Comparison of ENCODE assay signal across 12 cellular contexts in genomic region chrX:124010157-124010556, GRCh38. TPM values are rescaled to one million over a fixed set of nuclear protein-coding genes. Genes with fewer than 3 reads are reported as not detected.
DNase-seq lines count a peak whose midpoint lies in the region; ATAC-seq and TF ChIP-seq lines count a peak whose summit lies in the region.
"Had no signal": no experiment of that assay in that cellular context is flagged by ENCODE, and none has a peak within 500 bp of the region (broad histone marks: within the 10 kb centered on the region; RNA-seq: fewer than 3 reads in every experiment).

No MANE protein-coding gene starts in this region.

- peak overlapping the region; percentile 76 for H3K4me3 Mint-ChIP-seq in HFFc6
- peak overlapping the region in 6 of 10 donors; percentile 21 to 60 (median 42) for H3K4me3 Mint-ChIP-seq in naive thymus-derived CD8-positive, alpha-beta T cell

- H4K20me1 ChIP-seq in OCI-LY3 (ENCODE audit: insufficient read depth, low read length) (peaks cover 86% of the 10 kb centered on the region), osteoblast (ENCODE audit: insufficient read depth, low read length) (peaks cover 22% of the 10 kb centered on the region), smooth muscle cell (ENCODE audit: low read depth) (peaks cover 80% of the 10 kb centered on the region)

- H3K4me1 ChIP-seq in OCI-LY3 (ENCODE audit: low read length): peaks cover 27% of the 10 kb centered on the region
- no peaks in the 10 kb centered on the region for H3K4me1 ChIP-seq in osteoblast (ENCODE audit: insufficient read depth, low read length)
- H3K4me1 ChIP-seq in smooth muscle cell (ENCODE audit: low read depth): no peaks in the 10 kb centered on the region

- H3K9me3 ChIP-seq in OCI-LY3 (ENCODE audit: insufficient read depth, low read length) (no peaks in the 10 kb centered on the region), osteoblast (ENCODE audit: low read depth, low read length) (no peaks in the 10 kb centered on the region), smooth muscle cell (replicated peaks; ENCODE audit: low read depth) (no peaks in the 10 kb centered on the region)

- peaks cover 5% of the 10 kb centered on the region; the same call in 1 of the 2 replicates for H3K36me3 Mint-ChIP-seq in HFFc6 (ENCODE audit: low read depth)
- H3K36me3 Mint-ChIP-seq in naive thymus-derived CD8-positive, alpha-beta T cell: peaks cover 0 to 10% (median 0%) of the 10 kb centered on the region in 3 donors

- POLR2A ChIA-PET in naive thymus-derived CD8-positive, alpha-beta T cell (lab: Charles Lee): interaction anchor here (0.6 kb wide), 1 partner anchor 38 kb away, joined by 5 read pairs; no protein-coding TSS in a partner anchor

- peak; percentile 82 to 85 for ATAC-seq in activated CD4-positive, CD25-positive, alpha-beta regulatory T cell treated with anti-CD3 and anti-CD28 coated beads, Interleukin-2, amount 50 U/mL, for 24 hours
- no peak for ATAC-seq in naive thymus-derived CD8-positive, alpha-beta T cell
- no peak for ATAC-seq in HG03135 (IDR thresholded peaks at IDR 0.05; ENCODE audit: unreplicated experiment)
- ATAC-seq: heart right ventricle had no signal

- H3K36me3 ChIP-seq in OCI-LY3 (replicated peaks; ENCODE audit: low read depth, low read length) (no peaks in the 10 kb centered on the region), osteoblast (ENCODE audit: insufficient read depth, low read length) (no peaks in the 10 kb centered on the region), smooth muscle cell (ENCODE audit: low read depth) (no peaks in the 10 kb centered on the region)
- H3K36me3 ChIP-seq: heart right ventricle had no signal

- H3K4me2 ChIP-seq in OCI-LY3 (ENCODE audit: low read length) (peak overlapping the region; percentile 59), osteoblast (ENCODE audit: insufficient read depth, low read length) (no peak overlapping the region), smooth muscle cell (no peak overlapping the region)

- H3K27me3 ChIP-seq in OCI-LY3 (ENCODE audit: low read depth, low read length) (no peaks in the 10 kb centered on the region), osteoblast (ENCODE audit: insufficient read depth, low read length) (no peaks in the 10 kb centered on the region), smooth muscle cell (ENCODE audit: low read depth) (no peaks in the 10 kb centered on the region)
- H3K27me3 ChIP-seq: heart right ventricle had no signal

- no peak for DNase-seq in activated CD4-positive, CD25-positive, alpha-beta regulatory T cell treated with anti-CD3 and anti-CD28 coated beads, Interleukin-2, amount 50 U/mL, for 72 hours
- DNase-seq in HFFc6 (peak; percentile 28), osteoblast (ENCODE audit: insufficient read length, low spot score, missing footprints) (no peak), smooth muscle cell (lab: John Stamatoyannopoulos, UW; ENCODE audit: unreplicated experiment) (no peak)
- DNase-seq in naive thymus-derived CD8-positive, alpha-beta T cell: no peak
- DNase-seq: dermis blood vessel endothelial cell, DMS79, heart right ventricle had no signal

- H3K27ac Mint-ChIP-seq in HFFc6: peak overlapping the region; percentile 70
- H3K27ac Mint-ChIP-seq in naive thymus-derived CD8-positive, alpha-beta T cell: peak overlapping the region in 6 of 10 donors; percentile 0 to 77 (median 48)

- H3K27ac ChIP-seq in OCI-LY3 (ENCODE audit: low read length) (no peak overlapping the region; the same call in 1 of the 2 replicates), osteoblast (ENCODE audit: low read depth, low read length) (no peak overlapping the region), smooth muscle cell (ENCODE audit: low read depth) (no peak overlapping the region)
- H3K27ac ChIP-seq: 22Rv1, heart right ventricle had no signal

- peaks cover 52% of the 10 kb centered on the region for H3K4me1 Mint-ChIP-seq in HFFc6 (ENCODE audit: low read depth)
- peaks cover 23 to 84% (median 65%) of the 10 kb centered on the region in 4 donors for H3K4me1 Mint-ChIP-seq in naive thymus-derived CD8-positive, alpha-beta T cell

- peak overlapping the region; percentile 24; the same call in 1 of the 2 replicates for H3K4me3 ChIP-seq in OCI-LY3 (ENCODE audit: low read length)
- H3K4me3 ChIP-seq in osteoblast (ENCODE audit: insufficient read depth, low read length): no peak overlapping the region
- no peak overlapping the region for H3K4me3 ChIP-seq in smooth muscle cell
- H3K4me3 ChIP-seq: heart right ventricle had no signal

- H2AFZ ChIP-seq in OCI-LY3 (ENCODE audit: low read depth, low read length) (no peak overlapping the region), osteoblast (ENCODE audit: low read length) (no peak overlapping the region), smooth muscle cell (ENCODE audit: low read depth) (no peak overlapping the region)

- 72% methylated on average over 3 of the region's 3 CpGs for WGBS in smooth muscle cell (ENCODE audit: low lambda C conversion rate)

- no peaks in the 10 kb centered on the region for H3F3A ChIP-seq in smooth muscle cell (ENCODE audit: low read depth)

- no peak overlapping the region for H3K9ac ChIP-seq in OCI-LY3 (ENCODE audit: low read length)
- H3K9ac ChIP-seq in smooth muscle cell (ENCODE audit: low read depth): no peak overlapping the region

- no peaks in the 10 kb centered on the region for H3K9me3 Mint-ChIP-seq in HFFc6
- H3K9me3 Mint-ChIP-seq in naive thymus-derived CD8-positive, alpha-beta T cell: peaks cover 0 to 2% (median 0%) of the 10 kb centered on the region in 9 donors

- TF ChIP-seq CTCF in HFFc6 (IDR thresholded peaks at IDR 0.05) (no peak), OCI-LY3 (IDR thresholded peaks at IDR 0.05; ENCODE audit: low read depth, low read length) (no peak), osteoblast (IDR thresholded peaks at IDR 0.05; ENCODE audit: extremely low read depth, low read depth, low read length) (no peak), smooth muscle cell (IDR thresholded peaks at IDR 0.05; ENCODE audit: borderline replicate concordance, insufficient read depth, poor library complexity, severe bottlenecking) (no peak)

- peaks cover 1% of the 10 kb centered on the region; the same call in 1 of the 2 replicates for H3K27me3 Mint-ChIP-seq in HFFc6 (ENCODE audit: insufficient read depth)
- H3K27me3 Mint-ChIP-seq in naive thymus-derived CD8-positive, alpha-beta T cell: no peaks in the 10 kb centered on the region

- peaks cover 95% of the 10 kb centered on the region for H3K79me2 ChIP-seq in OCI-LY3 (ENCODE audit: low read length)
- H3K79me2 ChIP-seq in osteoblast (ENCODE audit: insufficient read depth, low read length): peaks cover 88% of the 10 kb centered on the region
- H3K79me2 ChIP-seq in smooth muscle cell (ENCODE audit: low read depth): peaks cover 98% of the 10 kb centered on the region

RNA-seq across cellular contexts. Expression of gene STAG2, which starts 48.7 kb away (rescaled TPM):
- total RNA-seq in HFFc6 (2021; fragmentation: NEBNext Ultra II Directional; extraction: Animal tissue kit (Norgen Biotek cat#: 25700)): 10 to 100 TPM; 38.8 to 48.6 (median 46.3) TPM
- total RNA-seq in naive thymus-derived CD8-positive, alpha-beta T cell: 100 to 1,000 TPM; 131 to 146 TPM
- polyA plus RNA-seq in naive thymus-derived CD8-positive, alpha-beta T cell: 10 to 100 TPM; 58.2 to 67.7 (median 64.0) TPM
- total RNA-seq in osteoblast: 84.3 and 91.2 TPM in 2 replicates
- 62.4 and 68.7 TPM in 2 replicates for total RNA-seq in smooth muscle cell
- 14.3 and 14.5 TPM in 2 replicates for polyA plus RNA-seq in smooth muscle cell

Comparison
In these comparisons a context has a peak if more than half of its experiments do, and no peak if none do; other contexts are left out.
1. ATAC-seq: peak in activated CD4-positive, CD25-positive, alpha-beta regulatory T cell treated with anti-CD3 and anti-CD28 coated beads, Interleukin-2, amount 50 U/mL, for 24 hours (2 of 2); none in naive thymus-derived CD8-positive, alpha-beta T cell (0 of 2) and HG03135 (single experiment).